14 cellular contexts compared by ENCODE assay signal in the genomic region with DNA sequence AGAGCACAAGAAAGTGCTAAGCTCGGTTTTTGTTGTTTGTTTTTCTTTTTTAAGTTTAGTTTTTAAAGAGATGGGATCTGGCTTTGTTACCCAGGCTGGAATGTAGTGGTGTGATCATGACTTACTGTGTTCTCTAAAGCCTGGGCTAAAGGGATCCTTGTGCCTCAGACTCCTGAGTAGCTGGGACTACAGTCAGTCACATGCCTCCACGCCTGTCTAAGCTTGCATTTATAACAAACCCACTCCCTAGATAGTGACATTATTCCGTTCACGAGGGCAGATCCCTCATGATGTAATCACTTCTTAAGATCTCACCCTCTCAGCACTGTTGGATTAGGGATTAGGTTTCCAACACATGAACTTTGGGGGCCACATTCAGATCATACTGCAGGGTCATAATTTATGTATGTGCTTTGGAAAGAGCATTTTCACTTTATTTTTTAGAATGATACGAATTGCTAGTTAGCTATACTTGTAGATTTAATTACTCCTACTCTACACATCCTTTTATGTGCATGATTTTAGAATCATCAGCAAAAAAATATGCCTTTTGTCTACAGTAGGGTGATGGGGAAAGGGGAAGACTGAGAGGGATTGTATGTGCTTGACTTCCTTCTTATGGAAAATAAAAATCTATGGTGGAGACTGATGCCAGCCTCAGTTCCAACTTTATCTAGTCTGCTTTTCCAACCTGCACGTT.
DNase-seq lines count a peak whose midpoint lies in the region; ATAC-seq and TF ChIP-seq lines count a peak whose summit lies in the region.
"Had no signal": no experiment of that assay in that cellular context is flagged by ENCODE, and none has a peak within 500 bp of the region (broad histone marks: within the 10 kb centered on the region; RNA-seq: fewer than 3 reads in every experiment).

No MANE protein-coding gene starts in this region.

- peak overlapping the region; percentile 61 for H3K27ac Mint-ChIP-seq in activated T-cell treated with anti-CD3 and anti-CD28 coated beads, Interleukin-2, amount 50 U/mL, for 24 hours
- H3K27ac Mint-ChIP-seq in stimulated activated memory B cell treated with anti-CD40 and anti-IgM and Interleukin-4, amounts not matched to agents 10 μg/mL and 1 μg/mL and 100 μg/mL, for 72 hours = peak overlapping the region; percentile 27
- H3K27ac Mint-ChIP-seq in progenitor cell of endocrine pancreas = no peak overlapping the region

- no peak for ATAC-seq in activated T-cell treated with anti-CD3 and anti-CD28 coated beads, Interleukin-2, amount 50 U/mL, for 4 hours
- no peak for ATAC-seq in stimulated activated memory B cell treated with anti-CD40 and anti-IgM and Interleukin-4, amounts not matched to agents 10 μg/mL and 1 μg/mL and 100 μg/mL, for 72 hours

- peaks cover 3% of the 10 kb centered on the region for H3K9me3 Mint-ChIP-seq in activated T-cell treated with anti-CD3 and anti-CD28 coated beads, Interleukin-2, amount 50 U/mL, for 24 hours
- peaks cover 13% of the 10 kb centered on the region for H3K9me3 Mint-ChIP-seq in activated T-cell treated with anti-CD3 and anti-CD28 coated beads, Interleukin-2, amount 50 U/mL, for 4 hours
- H3K9me3 Mint-ChIP-seq in stimulated activated memory B cell treated with anti-CD40 and anti-IgM and Interleukin-4, amounts not matched to agents 10 μg/mL and 1 μg/mL and 100 μg/mL, for 72 hours = peaks cover 5% of the 10 kb centered on the region
- peaks cover 17% of the 10 kb centered on the region for H3K9me3 Mint-ChIP-seq in progenitor cell of endocrine pancreas (ENCODE audit: low read depth)

- intact Hi-C loops in thyroid gland (cut with DNase I) = no loop called here

- no peak for TF ChIP-seq POLR2A in thyroid gland (IDR thresholded peaks at IDR 0.05)

- WGBS in thyroid gland, 2 donors = 71 to 73% methylated on average over 6 of the region's 6 CpGs

- no peak overlapping the region for H3K27ac ChIP-seq in thyroid gland

- peaks cover 79% of the 10 kb centered on the region for H3K36me3 Mint-ChIP-seq in activated T-cell treated with anti-CD3 and anti-CD28 coated beads, Interleukin-2, amount 50 U/mL, for 24 hours (ENCODE audit: low read depth)
- peaks cover 35% of the 10 kb centered on the region for H3K36me3 Mint-ChIP-seq in activated T-cell treated with anti-CD3 and anti-CD28 coated beads, Interleukin-2, amount 50 U/mL, for 4 hours (ENCODE audit: insufficient read depth)
- H3K36me3 Mint-ChIP-seq in stimulated activated memory B cell treated with anti-CD40 and anti-IgM and Interleukin-4, amounts not matched to agents 10 μg/mL and 1 μg/mL and 100 μg/mL, for 72 hours = peaks cover 39% of the 10 kb centered on the region
- H3K36me3 Mint-ChIP-seq in progenitor cell of endocrine pancreas (ENCODE audit: insufficient read depth) = peaks cover 49% of the 10 kb centered on the region

- peaks cover 78% of the 10 kb centered on the region for H3K4me1 Mint-ChIP-seq in activated T-cell treated with anti-CD3 and anti-CD28 coated beads, Interleukin-2, amount 50 U/mL, for 24 hours (ENCODE audit: low read depth)
- H3K4me1 Mint-ChIP-seq in activated T-cell treated with anti-CD3 and anti-CD28 coated beads, Interleukin-2, amount 50 U/mL, for 4 hours (ENCODE audit: low read depth) = peaks cover 61% of the 10 kb centered on the region
- peaks cover 47% of the 10 kb centered on the region for H3K4me1 Mint-ChIP-seq in stimulated activated memory B cell treated with anti-CD40 and anti-IgM and Interleukin-4, amounts not matched to agents 10 μg/mL and 1 μg/mL and 100 μg/mL, for 72 hours
- peaks cover 22% of the 10 kb centered on the region for H3K4me1 Mint-ChIP-seq in progenitor cell of endocrine pancreas (ENCODE audit: low read depth)

- H3K27me3 ChIP-seq in adipocyte (replicated peaks; ENCODE audit: control insufficient read depth, insufficient read depth, low read length) (no peaks in the 10 kb centered on the region), thyroid gland (no peaks in the 10 kb centered on the region)

- H3K4me3 ChIP-seq in adipocyte (ENCODE audit: low read length) (no peak overlapping the region), thyroid gland (replicated peaks in 1 of 3) (no peak overlapping the region)

- H3K4me1 ChIP-seq in adipocyte (ENCODE audit: control insufficient read depth, insufficient read depth, low read length) (peaks cover 13% of the 10 kb centered on the region), thyroid gland (peaks cover 0 to 11% of the 10 kb centered on the region in 2 donors)

- H3K36me3 ChIP-seq in adipocyte (ENCODE audit: control insufficient read depth, insufficient read depth, low read length, severe bottlenecking) (no peaks in the 10 kb centered on the region), thyroid gland (no peaks in the 10 kb centered on the region)

- no peak for TF ChIP-seq CTCF in thyroid gland (IDR thresholded peaks at IDR 0.05)
- no peak for TF ChIP-seq CTCF in progenitor cell of endocrine pancreas (IDR thresholded peaks at IDR 0.05; ENCODE audit: unreplicated experiment)

- DNase-seq in activated T-cell treated with anti-CD3 and anti-CD28 coated beads, Interleukin-2, amount 50 U/mL, for 24 hours = no peak
- DNase-seq in activated T-cell treated with anti-CD3 and anti-CD28 coated beads, Interleukin-2, amount 50 U/mL, for 4 hours = no peak
- peak; percentile 65 for DNase-seq in adipocyte (ENCODE audit: low read depth)
- DNase-seq in foreskin melanocyte = peak; percentile 96
- no peak for DNase-seq in HPDE6-E6E7 (ENCODE audit: extremely low spot score)
- no peak for DNase-seq in thyroid gland
- no peak for DNase-seq in progenitor cell of endocrine pancreas (ENCODE audit: low spot score, unreplicated experiment)
- DNase-seq: activated naive CD4-positive, alpha-beta T cell treated with Interleukin-2 at 50 U/mL for 16 hours; dermis blood vessel endothelial cell; midbrain; NCI-H2029; right cardiac atrium; SK-N-SH had no signal

- no peak overlapping the region for H3K4me3 Mint-ChIP-seq in activated T-cell treated with anti-CD3 and anti-CD28 coated beads, Interleukin-2, amount 50 U/mL, for 24 hours
- H3K4me3 Mint-ChIP-seq in activated T-cell treated with anti-CD3 and anti-CD28 coated beads, Interleukin-2, amount 50 U/mL, for 4 hours = no peak overlapping the region
- H3K4me3 Mint-ChIP-seq in stimulated activated memory B cell treated with anti-CD40 and anti-IgM and Interleukin-4, amounts not matched to agents 10 μg/mL and 1 μg/mL and 100 μg/mL, for 72 hours = no peak overlapping the region
- no peak overlapping the region for H3K4me3 Mint-ChIP-seq in progenitor cell of endocrine pancreas (ENCODE audit: low read depth)

- no peaks in the 10 kb centered on the region for H3K9me3 ChIP-seq in adipocyte (ENCODE audit: control insufficient read depth, low read length)
- no peaks in the 10 kb centered on the region for H3K9me3 ChIP-seq in thyroid gland
- H3K9me3 ChIP-seq: SK-N-SH had no signal

- no peak overlapping the region for H3K9ac ChIP-seq in adipocyte (ENCODE audit: low read length)
- H3K9ac ChIP-seq: SK-N-SH had no signal

- H3K27me3 Mint-ChIP-seq in activated T-cell treated with anti-CD3 and anti-CD28 coated beads, Interleukin-2, amount 50 U/mL, for 24 hours = no peaks in the 10 kb centered on the region
- H3K27me3 Mint-ChIP-seq in activated T-cell treated with anti-CD3 and anti-CD28 coated beads, Interleukin-2, amount 50 U/mL, for 4 hours (ENCODE audit: low read depth) = no peaks in the 10 kb centered on the region
- no peaks in the 10 kb centered on the region for H3K27me3 Mint-ChIP-seq in stimulated activated memory B cell treated with anti-CD40 and anti-IgM and Interleukin-4, amounts not matched to agents 10 μg/mL and 1 μg/mL and 100 μg/mL, for 72 hours
- no peaks in the 10 kb centered on the region for H3K27me3 Mint-ChIP-seq in progenitor cell of endocrine pancreas

Comparison
In these comparisons a context has a peak if more than half of its experiments do, and no peak if none do; other contexts are left out.
1. DNase-seq: peak in adipocyte (single experiment) and foreskin melanocyte (single experiment); none in activated T-cell treated with anti-CD3 and anti-CD28 coated beads, Interleukin-2, amount 50 U/mL, for 24 hours (single experiment), activated T-cell treated with anti-CD3 and anti-CD28 coated beads, Interleukin-2, amount 50 U/mL, for 4 hours (single experiment), HPDE6-E6E7 (single experiment), thyroid gland (0 of 2) and progenitor cell of endocrine pancreas (single experiment).